Comparison of ENCODE assay signal across 23 cellular contexts in the genomic region with DNA sequence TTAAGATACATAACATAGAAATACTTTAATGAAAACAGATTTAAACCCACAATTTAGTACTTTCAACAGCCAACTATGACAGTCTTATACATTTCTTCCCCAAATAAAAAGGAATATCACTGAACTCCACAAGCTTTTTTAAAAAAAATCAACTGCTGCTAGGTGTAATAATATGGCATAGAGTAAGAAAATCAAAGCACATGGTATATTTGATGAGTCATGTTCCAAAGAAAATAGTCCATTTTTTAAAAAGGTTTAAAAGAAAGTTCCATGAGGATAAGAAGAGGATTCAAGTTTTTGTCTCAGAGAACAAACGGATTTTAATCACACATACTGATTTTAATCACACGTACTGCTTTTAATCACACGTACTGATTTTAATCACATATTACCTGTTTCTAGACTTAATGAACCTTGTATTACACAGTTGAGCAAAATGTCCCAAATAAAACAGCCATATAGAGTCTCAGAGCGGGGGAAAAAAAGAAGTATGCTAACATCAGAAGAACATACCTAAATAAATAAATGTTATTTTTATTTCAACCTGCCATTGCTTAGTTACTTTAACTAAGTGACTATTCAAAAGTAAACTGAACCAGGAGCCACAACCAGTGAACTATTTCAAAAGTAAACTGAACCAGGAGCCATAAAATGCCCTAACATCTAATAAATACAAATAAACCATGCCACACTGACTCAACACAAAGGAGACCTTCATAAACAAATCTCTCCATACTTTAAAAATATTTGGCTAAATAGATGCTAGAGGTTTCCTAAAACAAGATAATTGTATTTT.
"Had no signal": no experiment of that assay in that cellular context is flagged by ENCODE, and none has a peak within 500 bp of the region (broad histone marks: within the 10 kb centered on the region; RNA-seq: fewer than 3 reads in every experiment).

No MANE protein-coding gene starts in this region.

- H3K4me2 ChIP-seq: PC-9 had no signal

- H3K9me3 ChIP-seq: body of pancreas had no signal

- H3K4me1 Mint-ChIP-seq: activated B cell treated with CpG ODN at 0.5 μM for 24 hours had no signal

- H2AFZ ChIP-seq: PC-9 had no signal

- H3K4me1 ChIP-seq: body of pancreas had no signal

- H3K27ac Mint-ChIP-seq: activated B cell treated with CpG ODN at 0.5 μM for 24 hours; activated CD4-positive, alpha-beta T cell treated with anti-CD3 and anti-CD28 coated beads, Interleukin-2, amount 10 ng/mL, durations not matched to agents 24 days and 14 days; activated CD8-positive, alpha-beta memory T cell treated with anti-CD3 and anti-CD28 coated beads, Interleukin-2, amount 10 ng/mL, durations not matched to agents 7 days and 5 days; activated naive CD4-positive, alpha-beta T cell treated with anti-CD3 and anti-CD28 coated beads, Interleukin-2, amount 10 ng/mL, durations not matched to agents 7 days and 5 days; activated naive CD8-positive, alpha-beta T cell treated with anti-CD3 and anti-CD28 coated beads for 36 hours; activated T-helper 2 cell treated with anti-CD3 and anti-CD28 coated beads, Interferon-gamma antibody, Interleukin-2, Interleukin-4, amounts not matched to agents 10 μg/mL and 5 μg/mL and 100 μg/mL, durations not matched to agents 14 hours and 24 hours and 36 hours; T-helper 17 cell had no signal

- H3K4me3 ChIP-seq: body of pancreas, PC-9 had no signal

- DNase-seq: activated B cell treated with CpG ODN at 0.5 μM for 24 hours; activated CD4-positive, alpha-beta T cell treated with anti-CD3 and anti-CD28 coated beads for 1 hour; activated CD4-positive, alpha-beta T cell treated with anti-CD3 and anti-CD28 coated beads, Interleukin-2, amount 10 ng/mL, durations not matched to agents 24 days and 14 days; activated CD4-positive, alpha-beta T cell treated with anti-CD3 and anti-CD28 coated beads, Interleukin-2, amount 50 U/mL, for 48 hours; activated CD8-positive, alpha-beta memory T cell treated with anti-CD3 and anti-CD28 coated beads, Interleukin-2, amount 10 ng/mL, durations not matched to agents 7 days and 5 days; activated gamma-delta T cell treated with Interleukin-2 at 50 U/mL for 16 hours; activated naive CD4-positive, alpha-beta T cell treated with anti-CD3 and anti-CD28 coated beads, Interleukin-2, amount 10 ng/mL, durations not matched to agents 7 days and 5 days; activated naive CD8-positive, alpha-beta T cell treated with anti-CD3 and anti-CD28 coated beads for 36 hours; activated T-cell treated with anti-CD3 and anti-CD28 coated beads, Interleukin-2, amount 50 U/mL, for 48 hours; body of pancreas; Kasumi-1; NCI-H1092; NCI-H1417; NCI-H1930; NCI-H2171; NCI-H2227 treated with DMSO at 0.1 percent for 48 hours; NCI-H69; PC-9; SIG-M5; T-helper 17 cell; T-helper 9 cell had no signal

- H3K27ac ChIP-seq: body of pancreas, PC-9 had no signal

- H3K4me3 Mint-ChIP-seq: activated B cell treated with CpG ODN at 0.5 μM for 24 hours; activated CD4-positive, alpha-beta T cell treated with anti-CD3 and anti-CD28 coated beads, Interleukin-2, amount 10 ng/mL, durations not matched to agents 24 days and 14 days; activated CD8-positive, alpha-beta memory T cell treated with anti-CD3 and anti-CD28 coated beads, Interleukin-2, amount 10 ng/mL, durations not matched to agents 7 days and 5 days; activated naive CD4-positive, alpha-beta T cell treated with anti-CD3 and anti-CD28 coated beads, Interleukin-2, amount 10 ng/mL, durations not matched to agents 7 days and 5 days; activated naive CD8-positive, alpha-beta T cell treated with anti-CD3 and anti-CD28 coated beads for 36 hours; central memory CD8-positive, alpha-beta T cell; T-helper 17 cell had no signal

- H3K36me3 Mint-ChIP-seq: activated naive CD4-positive, alpha-beta T cell treated with anti-CD3 and anti-CD28 coated beads, Interleukin-2, amount 10 ng/mL, durations not matched to agents 7 days and 5 days had no signal

- ATAC-seq: activated CD8-positive, alpha-beta memory T cell treated with anti-CD3 and anti-CD28 coated beads, Interleukin-2, amount 10 ng/mL, durations not matched to agents 7 days and 5 days; body of pancreas; T-helper 17 cell had no signal

- H3K27me3 Mint-ChIP-seq: activated B cell treated with CpG ODN at 0.5 μM for 24 hours; activated CD4-positive, alpha-beta T cell treated with anti-CD3 and anti-CD28 coated beads, Interleukin-2, amount 10 ng/mL, durations not matched to agents 24 days and 14 days; activated CD8-positive, alpha-beta memory T cell treated with anti-CD3 and anti-CD28 coated beads, Interleukin-2, amount 10 ng/mL, durations not matched to agents 7 days and 5 days; activated naive CD4-positive, alpha-beta T cell treated with anti-CD3 and anti-CD28 coated beads, Interleukin-2, amount 10 ng/mL, durations not matched to agents 7 days and 5 days; activated naive CD8-positive, alpha-beta T cell treated with anti-CD3 and anti-CD28 coated beads for 36 hours; central memory CD8-positive, alpha-beta T cell; T-helper 17 cell had no signal

- H3K27me3 ChIP-seq: body of pancreas had no signal
